In genomic region chr16:67447508-67448076, GRCh38 we compare ENCODE assay signal across 9 cellular contexts. TPM values are rescaled to one million over a fixed set of nuclear protein-coding genes. Genes with fewer than 3 reads are reported as not detected.
DNase-seq lines count a peak whose midpoint lies in the region; ATAC-seq, FAIRE-seq and TF ChIP-seq lines count a peak whose summit lies in the region.
"Had no signal": no experiment of that assay in that cellular context is flagged by ENCODE, and none has a peak within 500 bp of the region (broad histone marks: within the 10 kb centered on the region; RNA-seq: fewer than 3 reads in every experiment).

No MANE protein-coding gene starts in this region.

- H3K4me3 ChIP-seq in HCT116 (replicated peaks in 1 of 2; ENCODE audit: low read depth in 1 of 2, low read length in 2 of 2) (no peak overlapping the region), GM12878 (no peak overlapping the region)

- FAIRE-seq in GM12878 (lab: Jason Lieb, UNC) = peak; percentile 38

- no peaks in the 10 kb centered on the region for H4K20me1 ChIP-seq in HCT116 (ENCODE audit: insufficient read depth)
- H4K20me1 ChIP-seq in GM12878 (ENCODE audit: control insufficient read depth, insufficient read depth) = 0 out of 2 replicates have a peak, but pooled peaks cover 4% of the 10 kb centered on the region

- no peaks in the 10 kb centered on the region for H3K9me3 ChIP-seq in HCT116 (ENCODE audit: control insufficient read depth in 1 of 2, insufficient read depth in 1 of 2, low read depth in 1 of 2, low read length in 2 of 2)
- H3K9me3 ChIP-seq in GM12878 (replicated peaks; ENCODE audit: control insufficient read depth, insufficient read depth, low read length) = no peaks in the 10 kb centered on the region

- intact Hi-C loops in HCT116 (cut with micrococcal nuclease) (loop anchor here (1.0 kb wide), 3 partner anchors 19 to 187 kb away; no protein-coding TSS in a partner anchor), GM12878 (cut with micrococcal nuclease; ENCODE audit: unreplicated experiment) (loop anchor here (1.0 kb wide), 1 partner anchor 19 kb away; no protein-coding TSS in a partner anchor)

- peaks cover 5% of the 10 kb centered on the region for H3K36me3 Mint-ChIP-seq in stimulated activated effector memory CD8-positive, alpha-beta T cell treated with anti-CD3 and anti-CD28 coated beads, Interleukin-12 subunit alpha, Interleukin-12 subunit beta, amount 100 ng/mL, for 72 hours

- TF ChIP-seq EP300 in GM12878 (IDR thresholded peaks at IDR 0.05; ENCODE audit: borderline replicate concordance in 1 of 2, control insufficient read depth in 1 of 2, low read depth in 2 of 2, low read length in 2 of 2) = no peak

- no peak overlapping the region for H3K4me3 Mint-ChIP-seq in stimulated activated effector memory CD8-positive, alpha-beta T cell treated with anti-CD3 and anti-CD28 coated beads, Interleukin-12 subunit alpha, Interleukin-12 subunit beta, amount 100 ng/mL, for 72 hours

- WGBS in GM12878 (ENCODE audit: insufficient coverage, insufficient replicate concordance, low lambda C conversion rate, missing lambda C conversion rate) = 42% methylated on average over 6 of the region's 6 CpGs

- no TSS peak for BruUV-seq in HCT116 (replicated peaks; lab: Mats Ljungman, UMichigan)
- BruUV-seq in GM12878 (replicated peaks; lab: Mats Ljungman, UMichigan) = no TSS peak

- CTCF ChIA-PET in HCT116 (lab: Charles Lee) = interaction anchor here (0.8 to 3.5 kb wide), 16 partner anchors 9 to 552 kb away, joined by 3 to 41 read pairs (median 4); partner anchors contain the start of genes CTCF, HSD11B2 and ZDHHC1
- CTCF ChIA-PET in GM12878 (lab: Yijun Ruan, JAX) = interaction anchor here (0.6 to 7.7 kb wide), 17 partner anchors 9 to 195 kb away, joined by 3 to 84 read pairs (median 4); no protein-coding TSS in a partner anchor

- RAD21 ChIA-PET in HCT116 (lab: Charles Lee; ENCODE audit: low non-redundant PET in 1 of 2, low total read pairs in 2 of 2, uncharacterized antibody in 2 of 2, unreplicated experiment in 2 of 2) = interaction anchor here (0.7 to 2.0 kb wide), 5 partner anchors 19 to 287 kb away, joined by 3 to 7 read pairs (median 4); no protein-coding TSS in a partner anchor
- RAD21 ChIA-PET in GM12878 (lab: Charles Lee; ENCODE audit: unreplicated experiment) = interaction anchor here (0.9 to 1.9 kb wide), 6 partner anchors 17 to 187 kb away, joined by 3 to 18 read pairs (median 4); no protein-coding TSS in a partner anchor

- peak overlapping the region; percentile 82 for H3K27ac ChIP-seq in C4-2B
- no peak overlapping the region for H3K27ac ChIP-seq in HCT116 (ENCODE audit: low read depth, low read length)
- H3K27ac ChIP-seq in GM12878 (ENCODE audit: control insufficient read depth, insufficient read depth) = no peak overlapping the region

- H3K9me2 ChIP-seq in HCT116 (ENCODE audit: insufficient read depth) = no peaks in the 10 kb centered on the region

- H3K4me2 ChIP-seq in HCT116 (ENCODE audit: low read length) (no peak overlapping the region), GM12878 (ENCODE audit: control insufficient read depth, insufficient read depth) (no peak overlapping the region)

- no peaks in the 10 kb centered on the region for H3K9me3 Mint-ChIP-seq in stimulated activated effector memory CD8-positive, alpha-beta T cell treated with anti-CD3 and anti-CD28 coated beads, Interleukin-12 subunit alpha, Interleukin-12 subunit beta, amount 100 ng/mL, for 72 hours

- H3K4me1 ChIP-seq in HCT116 (ENCODE audit: control insufficient read depth in 1 of 2, insufficient read depth in 2 of 2, low read length in 2 of 2) (peaks cover 0 to 3% of the 10 kb centered on the region in 2 experiments; a peak in 1 of 4 replicates), GM12878 (ENCODE audit: control insufficient read depth, insufficient read depth, low read length) (no peaks in the 10 kb centered on the region)

- H3K27ac Mint-ChIP-seq in stimulated activated effector memory CD8-positive, alpha-beta T cell treated with anti-CD3 and anti-CD28 coated beads, Interleukin-12 subunit alpha, Interleukin-12 subunit beta, amount 100 ng/mL, for 72 hours = peak overlapping the region; percentile 77

- peak; percentile 54 for DNase-seq in HCT116 (ENCODE audit: low read depth, low spot score)
- peak; percentile 24 for DNase-seq in T follicular helper cell (ENCODE audit: low read depth)
- DNase-seq in GM12878 (ENCODE audit: low read depth, low spot score) = peak; percentile 15
- DNase-seq in lung microvascular endothelial cell (ENCODE audit: low read depth in 2 of 2) = peak; percentile 17 to 41
- peak; percentile 73 to 89 for DNase-seq in stimulated activated effector memory CD8-positive, alpha-beta T cell treated with anti-CD3 and anti-CD28 coated beads, Interleukin-12 subunit alpha, Interleukin-12 subunit beta, amount 100 ng/mL, for 72 hours (ENCODE audit: low spot score in 2 of 2)
- DNase-seq in mucosa of gallbladder (ENCODE audit: low spot score) = no peak
- no peak for DNase-seq in NCI-H1694 (lab: John Stamatoyannopoulos, UW)

- POLR2A ChIA-PET in HCT116 (lab: Charles Lee) = no interaction called here
- POLR2A ChIA-PET in GM12878 (lab: Charles Lee) = no interaction called here

- H3K36me3 ChIP-seq in HCT116 (ENCODE audit: control insufficient read depth in 1 of 2, insufficient read depth in 2 of 2, low read length in 2 of 2) (no peaks in the 10 kb centered on the region), GM12878 (ENCODE audit: control insufficient read depth in 2 of 2, insufficient read depth in 2 of 2, low read length in 1 of 2) (peaks cover 9 to 16% of the 10 kb centered on the region in 2 experiments)

- SMC1A ChIA-PET in GM12878 (lab: Charles Lee; ENCODE audit: uncharacterized antibody, unreplicated experiment) = interaction anchor here (0.5 to 1.3 kb wide), 4 partner anchors 20 to 685 kb away, joined by 3 to 8 read pairs (median 4); no protein-coding TSS in a partner anchor

- H3K79me2 ChIP-seq in HCT116 (ENCODE audit: insufficient read depth, low read length) = no peaks in the 10 kb centered on the region
- H3K79me2 ChIP-seq in GM12878 (ENCODE audit: control insufficient read depth, insufficient read depth, low read length) = no peaks in the 10 kb centered on the region

- H3K27me3 ChIP-seq in HCT116 (ENCODE audit: insufficient read depth, low read length) (no peaks in the 10 kb centered on the region), GM12878 (replicated peaks in 1 of 2; ENCODE audit: control insufficient read depth in 2 of 2, insufficient read depth in 2 of 2, low read length in 1 of 2) (no peaks in the 10 kb centered on the region)

- TF ChIP-seq POLR2A in HCT116 (IDR thresholded peaks at IDR 0.05; ENCODE audit: borderline replicate concordance, extremely low read depth, insufficient read depth, insufficient read length) (no peak), GM12878 (IDR thresholded peaks at IDR 0.05; ENCODE audit: low read depth, low read length) (no peak)

- ATAC-seq in HCT116 = peak; percentile 99
- ATAC-seq in GM12878 = peak; percentile 98
- ATAC-seq in stimulated activated effector memory CD8-positive, alpha-beta T cell treated with anti-CD3 and anti-CD28 coated beads, Interleukin-12 subunit alpha, Interleukin-12 subunit beta, amount 100 ng/mL, for 72 hours = peak; percentile 89

- H2AFZ ChIP-seq in HCT116 (ENCODE audit: low read depth, low read length, poor library complexity, severe bottlenecking) = no peak overlapping the region
- H2AFZ ChIP-seq in GM12878 (ENCODE audit: control insufficient read depth, low read depth, low read length) = no peak overlapping the region

- peak; percentile 78 for TF ChIP-seq CTCF in C4-2B (conservative IDR thresholded peaks at IDR 0.05)
- TF ChIP-seq CTCF in HCT116 (IDR thresholded peaks at IDR 0.05 in 2 of 3, conservative IDR thresholded peaks at IDR 0.05 in 1 of 3; ENCODE audit: borderline replicate concordance in 1 of 3, insufficient read depth in 1 of 3, low read depth in 2 of 3, low read length in 2 of 3) = peak; percentile 85 to 93 (median 91)
- TF ChIP-seq CTCF in GM12878 (IDR thresholded peaks at IDR 0.05 in 2 of 3, conservative IDR thresholded peaks at IDR 0.05 in 1 of 3; ENCODE audit: control insufficient read depth in 2 of 3, extremely low read depth in 1 of 3, insufficient read depth in 1 of 3, low read depth in 3 of 3, low read length in 3 of 3) = peak; percentile 71 to 80 (median 75)

- in situ Hi-C loops in GM12878 (cut with MboI) = no loop called here

- peaks cover 35% of the 10 kb centered on the region for H3K4me1 Mint-ChIP-seq in stimulated activated effector memory CD8-positive, alpha-beta T cell treated with anti-CD3 and anti-CD28 coated beads, Interleukin-12 subunit alpha, Interleukin-12 subunit beta, amount 100 ng/mL, for 72 hours

- TF ChIP-seq RAD21 in HCT116 (IDR thresholded peaks at IDR 0.05; ENCODE audit: low read depth) (peak; percentile 94), GM12878 (IDR thresholded peaks at IDR 0.05; ENCODE audit: insufficient read depth, low read depth, low read length) (peak; percentile 67)

- H3K9ac ChIP-seq in HCT116 (ENCODE audit: low read length) (no peak overlapping the region), GM12878 (ENCODE audit: control insufficient read depth, insufficient read depth, low read length) (no peak overlapping the region)

RNA-seq across cellular contexts. Expression of gene HSD11B2, which starts 16.7 kb away (rescaled TPM):
- total RNA-seq in HCT116 (2021; ENCODE audit: unreplicated experiment) = 9.7 TPM
- 11.2 and 11.9 TPM in 2 replicates for polyA plus RNA-seq in HCT116 (2012)
- 0.61 TPM in 1 of 2 replicates, not detected in the other for total RNA-seq in GM12878 (2013; cell fraction: nucleolus; rRNA removed)
- 0.28 TPM in 1 of 2 replicates, not detected in the other for total RNA-seq in GM12878 (2014; rRNA removed)
- total RNA-seq in GM12878 (2014; rRNA removed; fragmentation: Illumina TruSeq; extraction: Trizol) = 0.22 TPM in 1 of 2 replicates, not detected in the other
- total RNA-seq in GM12878 (2021) = 0.16 and 0.18 TPM in 2 replicates
- polyA plus RNA-seq in GM12878 (2011; ENCODE audit: low read depth) = not detected
- polyA plus RNA-seq in GM12878 (2011; rRNA removed) = 0.19 and 0.20 TPM in 2 replicates
- polyA plus RNA-seq in GM12878 (2011; cell fraction: cytosol; rRNA removed) = 0.16 and 0.22 TPM in 2 replicates
- 0.43 and 0.53 TPM in 2 replicates for polyA plus RNA-seq in GM12878 (2011; cell fraction: nucleus; rRNA removed)
- polyA plus RNA-seq in GM12878 (2012) = 0.37 TPM in 1 of 2 replicates, not detected in the other
- polyA plus RNA-seq in GM12878 (2014; fragmentation: Illumina TruSeq; extraction: Trizol) = 0.34 and 1.5 TPM in 2 replicates
- polyA plus RNA-seq in GM12878 (2014; fragmentation: Nextera tagmentation; extraction: Ambion mirVana) = not detected
- polyA plus RNA-seq in GM12878 (2014; rRNA removed) = 0.09 and 0.28 TPM in 2 replicates
- under 1 TPM; 0.10 to 0.31 TPM for polyA plus RNA-seq in GM12878 (2016; fragmentation: Nextera tagmentation; extraction: Ambion mirVana)
- 0.15 TPM in 1 of 2 replicates, not detected in the other for polyA minus RNA-seq in GM12878 (2011; rRNA and poly(A)+ RNA removed)
- polyA minus RNA-seq in GM12878 (2011; cell fraction: cytosol; rRNA and poly(A)+ RNA removed) = not detected in 2 replicates
- not detected in 2 replicates for polyA minus RNA-seq in GM12878 (2011; cell fraction: nucleus; rRNA and poly(A)+ RNA removed)
- total RNA-seq in lung microvascular endothelial cell = not detected in 2 replicates
- 29.1 TPM for total RNA-seq in mucosa of gallbladder
- total RNA-seq: pulmonary artery endothelial cell had no signal

RNA-seq across cellular contexts. Expression of gene ZDHHC1, which starts 31.3 kb away (rescaled TPM):
- total RNA-seq in HCT116 (2021; ENCODE audit: unreplicated experiment) (9.1 TPM), GM12878 (2014; rRNA removed) (0.93 and 1.2 TPM in 2 replicates), GM12878 (2014; rRNA removed; fragmentation: Illumina TruSeq; extraction: Trizol) (0.31 TPM in 1 of 2 replicates, not detected in the other), GM12878 (2021) (0.53 and 0.77 TPM in 2 replicates), lung microvascular endothelial cell (2.6 and 3.5 TPM in 2 replicates), mucosa of gallbladder (23.2 TPM)
- 7.0 and 8.8 TPM in 2 replicates for polyA plus RNA-seq in HCT116 (2012)
- 0.65 and 1.3 TPM in 2 replicates for total RNA-seq in GM12878 (2013; cell fraction: nucleolus; rRNA removed)
- not detected for polyA plus RNA-seq in GM12878 (2011; ENCODE audit: low read depth)
- polyA plus RNA-seq in GM12878 (2011; rRNA removed) (0.07 TPM in 1 of 2 replicates, not detected in the other), GM12878 (2014; fragmentation: Illumina TruSeq; extraction: Trizol) (0.24 and 0.78 TPM in 2 replicates), GM12878 (2014; fragmentation: Nextera tagmentation; extraction: Ambion mirVana) (not detected), GM12878 (2014; rRNA removed) (0.83 and 1.1 TPM in 2 replicates), GM12878 (2016; fragmentation: Nextera tagmentation; extraction: Ambion mirVana) (1 to 10 TPM in 1 of 2 experiments, under 1 TPM in 1; 0.55 to 1.0 TPM)
- polyA plus RNA-seq in GM12878 (2011; cell fraction: cytosol; rRNA removed) = 0.08 and 0.15 TPM in 2 replicates
- 0.50 and 0.52 TPM in 2 replicates for polyA plus RNA-seq in GM12878 (2011; cell fraction: nucleus; rRNA removed)
- polyA plus RNA-seq in GM12878 (2012) = 0.31 and 0.53 TPM in 2 replicates
- 0.44 TPM in 1 of 2 replicates, not detected in the other for polyA minus RNA-seq in GM12878 (2011; rRNA and poly(A)+ RNA removed)
- polyA minus RNA-seq in GM12878 (2011; cell fraction: cytosol; rRNA and poly(A)+ RNA removed) = not detected in 2 replicates
- 0.67 TPM in 1 of 2 replicates, not detected in the other for polyA minus RNA-seq in GM12878 (2011; cell fraction: nucleus; rRNA and poly(A)+ RNA removed)

RNA-seq across cellular contexts. Expression of gene ATP6V0D1, which starts 33.4 kb away (rescaled TPM):
- 36.6 TPM for total RNA-seq in HCT116 (2021; ENCODE audit: unreplicated experiment)
- 35.1 and 36.8 TPM in 2 replicates for polyA plus RNA-seq in HCT116 (2012)
- 17.4 and 19.9 TPM in 2 replicates for total RNA-seq in GM12878 (2013; cell fraction: nucleolus; rRNA removed)
- total RNA-seq in GM12878 (2014; rRNA removed) = 72.4 and 73.8 TPM in 2 replicates
- 41.8 and 50.2 TPM in 2 replicates for total RNA-seq in GM12878 (2014; rRNA removed; fragmentation: Illumina TruSeq; extraction: Trizol)
- 67.7 and 71.6 TPM in 2 replicates for total RNA-seq in GM12878 (2021)
- polyA plus RNA-seq in GM12878 (2011; ENCODE audit: low read depth) = 36.5 TPM
- 24.5 and 56.5 TPM in 2 replicates for polyA plus RNA-seq in GM12878 (2011; rRNA removed)
- 108 and 129 TPM in 2 replicates for polyA plus RNA-seq in GM12878 (2011; cell fraction: cytosol; rRNA removed)
- polyA plus RNA-seq in GM12878 (2011; cell fraction: nucleus; rRNA removed) = 47.1 and 63.7 TPM in 2 replicates
- polyA plus RNA-seq in GM12878 (2012) = 48.2 and 55.4 TPM in 2 replicates
- 35.1 and 72.2 TPM in 2 replicates for polyA plus RNA-seq in GM12878 (2014; fragmentation: Illumina TruSeq; extraction: Trizol)
- polyA plus RNA-seq in GM12878 (2014; fragmentation: Nextera tagmentation; extraction: Ambion mirVana) = 10 to 100 TPM; 28.1 to 30.2 TPM
- polyA plus RNA-seq in GM12878 (2014; rRNA removed) = 69.0 and 81.4 TPM in 2 replicates
- polyA plus RNA-seq in GM12878 (2016; fragmentation: Nextera tagmentation; extraction: Ambion mirVana) = 100 to 1,000 TPM; 126 to 141 TPM
- polyA minus RNA-seq in GM12878 (2011; rRNA and poly(A)+ RNA removed) = 121 and 140 TPM in 2 replicates
- polyA minus RNA-seq in GM12878 (2011; cell fraction: cytosol; rRNA and poly(A)+ RNA removed) = 42.8 and 49.1 TPM in 2 replicates
- 13.9 and 24.0 TPM in 2 replicates for polyA minus RNA-seq in GM12878 (2011; cell fraction: nucleus; rRNA and poly(A)+ RNA removed)
- 92.1 and 95.2 TPM in 2 replicates for total RNA-seq in lung microvascular endothelial cell
- 106 TPM for total RNA-seq in mucosa of gallbladder

RNA-seq across cellular contexts. Expression of gene AGRP, which starts 35.8 kb away (rescaled TPM):
- total RNA-seq in HCT116 (2021; ENCODE audit: unreplicated experiment) (not detected), GM12878 (2014; rRNA removed) (not detected in 2 replicates), GM12878 (2014; rRNA removed; fragmentation: Illumina TruSeq; extraction: Trizol) (not detected in 2 replicates), GM12878 (2021) (not detected in 2 replicates), lung microvascular endothelial cell (not detected in 2 replicates), mucosa of gallbladder (not detected)
- not detected in 2 replicates for polyA plus RNA-seq in HCT116 (2012)
- total RNA-seq in GM12878 (2013; cell fraction: nucleolus; rRNA removed) = not detected in 2 replicates
- polyA plus RNA-seq in GM12878 (2011; ENCODE audit: low read depth) = not detected
- polyA plus RNA-seq in GM12878 (2011; rRNA removed) (not detected in 2 replicates), GM12878 (2014; fragmentation: Illumina TruSeq; extraction: Trizol) (not detected in 2 replicates), GM12878 (2014; fragmentation: Nextera tagmentation; extraction: Ambion mirVana) (under 1 TPM; 0.16 to 0.34 TPM), GM12878 (2014; rRNA removed) (0.27 TPM in 1 of 2 replicates, not detected in the other), GM12878 (2016; fragmentation: Nextera tagmentation; extraction: Ambion mirVana) (under 1 TPM; 0.72 to 0.75 TPM)
- polyA plus RNA-seq in GM12878 (2011; cell fraction: cytosol; rRNA removed) = not detected in 2 replicates
- polyA plus RNA-seq in GM12878 (2011; cell fraction: nucleus; rRNA removed) = not detected in 2 replicates
- polyA plus RNA-seq in GM12878 (2012) = 0.27 TPM in 1 of 2 replicates, not detected in the other
- not detected in 2 replicates for polyA minus RNA-seq in GM12878 (2011; rRNA and poly(A)+ RNA removed)
- not detected in 2 replicates for polyA minus RNA-seq in GM12878 (2011; cell fraction: cytosol; rRNA and poly(A)+ RNA removed)
- polyA minus RNA-seq in GM12878 (2011; cell fraction: nucleus; rRNA and poly(A)+ RNA removed) = not detected in 2 replicates
- total RNA-seq: pulmonary artery endothelial cell had no signal

RNA-seq across cellular contexts. Expression of gene TPPP3, which starts 54.3 kb away (rescaled TPM):
- 1.2 TPM for total RNA-seq in HCT116 (2021; ENCODE audit: unreplicated experiment)
- 1.5 and 1.6 TPM in 2 replicates for polyA plus RNA-seq in HCT116 (2012)
- not detected in 2 replicates for total RNA-seq in GM12878 (2013; cell fraction: nucleolus; rRNA removed)
- total RNA-seq in GM12878 (2014; rRNA removed) = not detected in 2 replicates
- not detected in 2 replicates for total RNA-seq in GM12878 (2014; rRNA removed; fragmentation: Illumina TruSeq; extraction: Trizol)
- not detected in 2 replicates for total RNA-seq in GM12878 (2021)
- not detected for polyA plus RNA-seq in GM12878 (2011; ENCODE audit: low read depth)
- not detected in 2 replicates for polyA plus RNA-seq in GM12878 (2011; rRNA removed)
- 0.07 TPM in 1 of 2 replicates, not detected in the other for polyA plus RNA-seq in GM12878 (2011; cell fraction: cytosol; rRNA removed)
- polyA plus RNA-seq in GM12878 (2011; cell fraction: nucleus; rRNA removed) = 0.07 TPM in 1 of 2 replicates, not detected in the other
- not detected in 2 replicates for polyA plus RNA-seq in GM12878 (2012)
- polyA plus RNA-seq in GM12878 (2014; fragmentation: Illumina TruSeq; extraction: Trizol) = not detected in 2 replicates
- polyA plus RNA-seq in GM12878 (2014; fragmentation: Nextera tagmentation; extraction: Ambion mirVana) = not detected
- polyA plus RNA-seq in GM12878 (2014; rRNA removed) = not detected in 2 replicates
- under 1 TPM in 1 of 2 experiments, not detected in 1; 0.14 TPM for polyA plus RNA-seq in GM12878 (2016; fragmentation: Nextera tagmentation; extraction: Ambion mirVana)
- not detected in 2 replicates for polyA minus RNA-seq in GM12878 (2011; rRNA and poly(A)+ RNA removed)
- not detected in 2 replicates for polyA minus RNA-seq in GM12878 (2011; cell fraction: cytosol; rRNA and poly(A)+ RNA removed)
- not detected in 2 replicates for polyA minus RNA-seq in GM12878 (2011; cell fraction: nucleus; rRNA and poly(A)+ RNA removed)
- 0.22 TPM in 1 of 2 replicates, not detected in the other for total RNA-seq in lung microvascular endothelial cell
- 12.3 TPM for total RNA-seq in mucosa of gallbladder

Comparison
In these comparisons a context has a peak if more than half of its experiments do, and no peak if none do; other contexts are left out.
1. DNase-seq: peak in HCT116 (single experiment), T follicular helper cell (single experiment), GM12878 (single experiment), lung microvascular endothelial cell (2 of 2) and stimulated activated effector memory CD8-positive, alpha-beta T cell treated with anti-CD3 and anti-CD28 coated beads, Interleukin-12 subunit alpha, Interleukin-12 subunit beta, amount 100 ng/mL, for 72 hours (2 of 2); none in mucosa of gallbladder (single experiment) and NCI-H1694 (single experiment).
2. Peak in every context shown above with its lines, with median percentiles within 50 percentile points of each other: CTCF ChIP-seq and ATAC-seq.